Comparison of ENCODE assay signal across 20 cellular contexts in genomic region chr13:108223850-108224503, GRCh38. TPM values are rescaled to one million over a fixed set of nuclear protein-coding genes. Genes with fewer than 3 reads are reported as not detected.
A peak's percentile ranks its signal among the peaks of the same experiment; 100 is the strongest.
DNase-seq lines count a peak whose midpoint lies in the region; ATAC-seq and TF ChIP-seq lines count a peak whose summit lies in the region.
"Had no signal": no experiment of that assay in that cellular context is flagged by ENCODE, and none has a peak within 500 bp of the region (broad histone marks: within the 10 kb centered on the region; RNA-seq: fewer than 3 reads in every experiment).

No MANE protein-coding gene starts in this region.

- peak overlapping the region; percentile 20 for H3K27ac ChIP-seq in CD4-positive, CD25-positive, alpha-beta regulatory T cell (ENCODE audit: insufficient read depth, low read length, poor library complexity, severe bottlenecking)

- peak overlapping the region; percentile 31 for H3K27ac Mint-ChIP-seq in activated naive CD4-positive, alpha-beta T cell treated with anti-CD3 and anti-CD28 coated beads, Interleukin-2, amount 50 U/mL, for 24 hours
- H3K27ac Mint-ChIP-seq in CD4-positive, CD25-positive, alpha-beta regulatory T cell = peak overlapping the region in 2 of 3 donors; percentile 6 to 52
- H3K27ac Mint-ChIP-seq in T-cell (peak overlapping the region; percentile 13 to 64), mesothelial cell of epicardium (peak overlapping the region; percentile 2)
- peak overlapping the region in 4 of 10 donors; percentile 20 to 49 (median 34) for H3K27ac Mint-ChIP-seq in naive thymus-derived CD8-positive, alpha-beta T cell

- H3K4me1 Mint-ChIP-seq in activated naive CD4-positive, alpha-beta T cell treated with anti-CD3 and anti-CD28 coated beads, Interleukin-2, amount 50 U/mL, for 24 hours = peaks cover 91% of the 10 kb centered on the region
- H3K4me1 Mint-ChIP-seq in CD4-positive, CD25-positive, alpha-beta regulatory T cell = peaks cover 54 to 80% (median 73%) of the 10 kb centered on the region in 4 donors
- peaks cover 83 to 85% (median 83%) of the 10 kb centered on the region in 3 donors for H3K4me1 Mint-ChIP-seq in T-cell
- peaks cover 53% of the 10 kb centered on the region for H3K4me1 Mint-ChIP-seq in mesothelial cell of epicardium
- peaks cover 29 to 79% (median 74%) of the 10 kb centered on the region in 4 donors for H3K4me1 Mint-ChIP-seq in naive thymus-derived CD8-positive, alpha-beta T cell

- H3K4me1 ChIP-seq in CD4-positive, CD25-positive, alpha-beta regulatory T cell (ENCODE audit: control insufficient read depth, insufficient read depth, low read length, poor library complexity, severe bottlenecking) = peaks cover 52% of the 10 kb centered on the region

- no peaks in the 10 kb centered on the region for H3K36me3 Mint-ChIP-seq in activated naive CD4-positive, alpha-beta T cell treated with anti-CD3 and anti-CD28 coated beads, Interleukin-2, amount 50 U/mL, for 24 hours
- no peaks in the 10 kb centered on the region for H3K36me3 Mint-ChIP-seq in CD4-positive, CD25-positive, alpha-beta regulatory T cell
- H3K36me3 Mint-ChIP-seq in T-cell (peaks cover 3% of the 10 kb centered on the region), mesothelial cell of epicardium (no peaks in the 10 kb centered on the region)
- peaks cover 0 to 4% (median 0%) of the 10 kb centered on the region in 3 donors for H3K36me3 Mint-ChIP-seq in naive thymus-derived CD8-positive, alpha-beta T cell

- H3K27me3 Mint-ChIP-seq in activated naive CD4-positive, alpha-beta T cell treated with anti-CD3 and anti-CD28 coated beads, Interleukin-2, amount 50 U/mL, for 24 hours = no peaks in the 10 kb centered on the region
- H3K27me3 Mint-ChIP-seq in CD4-positive, CD25-positive, alpha-beta regulatory T cell = peaks cover 1% of the 10 kb centered on the region
- H3K27me3 Mint-ChIP-seq in T-cell (no peaks in the 10 kb centered on the region), mesothelial cell of epicardium (ENCODE audit: low read depth) (no peaks in the 10 kb centered on the region)
- no peaks in the 10 kb centered on the region for H3K27me3 Mint-ChIP-seq in naive thymus-derived CD8-positive, alpha-beta T cell

- no peaks in the 10 kb centered on the region for H3K27me3 ChIP-seq in CD4-positive, CD25-positive, alpha-beta regulatory T cell (ENCODE audit: control insufficient read depth, insufficient read depth, low read length)
- H3K27me3 ChIP-seq: MG63 had no signal

- no peaks in the 10 kb centered on the region for H3K9me3 Mint-ChIP-seq in activated naive CD4-positive, alpha-beta T cell treated with anti-CD3 and anti-CD28 coated beads, Interleukin-2, amount 50 U/mL, for 24 hours
- no peaks in the 10 kb centered on the region for H3K9me3 Mint-ChIP-seq in CD4-positive, CD25-positive, alpha-beta regulatory T cell
- no peaks in the 10 kb centered on the region for H3K9me3 Mint-ChIP-seq in T-cell
- H3K9me3 Mint-ChIP-seq in mesothelial cell of epicardium = no peaks in the 10 kb centered on the region
- H3K9me3 Mint-ChIP-seq in naive thymus-derived CD8-positive, alpha-beta T cell = no peaks in the 10 kb centered on the region

- H3K4me3 Mint-ChIP-seq in activated naive CD4-positive, alpha-beta T cell treated with anti-CD3 and anti-CD28 coated beads, Interleukin-2, amount 50 U/mL, for 24 hours = no peak overlapping the region
- H3K4me3 Mint-ChIP-seq in CD4-positive, CD25-positive, alpha-beta regulatory T cell = peak overlapping the region in 1 of 4 donors; percentile 1
- H3K4me3 Mint-ChIP-seq in T-cell (peak overlapping the region in 1 of 3 donors; percentile 23), mesothelial cell of epicardium (no peak overlapping the region)
- H3K4me3 Mint-ChIP-seq in naive thymus-derived CD8-positive, alpha-beta T cell = peak overlapping the region in 2 of 10 donors; percentile 3 to 18

- POLR2A ChIA-PET in T-cell (lab: Charles Lee) = interaction anchor here in 1 of 2 donors (0.7 kb wide), 1 partner anchor 9 kb away, joined by 3 read pairs; no protein-coding TSS in a partner anchor
- POLR2A ChIA-PET in naive thymus-derived CD8-positive, alpha-beta T cell (lab: Charles Lee) = interaction anchor here (0.6 to 1.5 kb wide), 2 partner anchors 8 to 18 kb away, joined by 3 to 6 read pairs; no protein-coding TSS in a partner anchor

- CTCF ChIA-PET in T-cell (lab: Charles Lee) = interaction anchor here in 1 of 2 donors (0.6 to 1.1 kb wide), 3 partner anchors 8 to 282 kb away, joined by 3 to 5 read pairs (median 3); no protein-coding TSS in a partner anchor

- ATAC-seq in CD4-positive, CD25-positive, alpha-beta regulatory T cell (ENCODE audit: low read depth in 2 of 2) = no peak
- ATAC-seq in T-cell (replicated peaks in 1 of 4) = no peak
- no peak for ATAC-seq in HG02885 (IDR thresholded peaks at IDR 0.05; ENCODE audit: poor library complexity, unreplicated experiment)
- ATAC-seq in naive thymus-derived CD8-positive, alpha-beta T cell = no peak

- no peak for DNase-seq in activated naive CD4-positive, alpha-beta T cell treated with anti-CD3 and anti-CD28 coated beads, Interleukin-2, amount 50 U/mL, for 16 hours
- no peak for DNase-seq in CD4-positive, CD25-positive, alpha-beta regulatory T cell
- DNase-seq in T-cell (no peak), mesothelial cell of epicardium (ENCODE audit: low spot score in 2 of 2, unreplicated experiment in 2 of 2) (no peak), NOMO-1 (lab: John Stamatoyannopoulos, UW; ENCODE audit: unreplicated experiment in 2 of 2) (no peak)
- no peak for DNase-seq in naive thymus-derived CD8-positive, alpha-beta T cell
- DNase-seq: 8988T, C1 segment of cervical spinal cord, EL, GF-D8, Kasumi-1, MG63, NCI-H1417, NCI-H1694 treated with DMSO at 0.1 percent for 48 hours, NCI-H2081 treated with DMSO at 0.1 percent for 48 hours, NCI-H446, NCI-H526, OCI-M1 had no signal

- TF ChIP-seq CTCF in mesothelial cell of epicardium (IDR thresholded peaks at IDR 0.05; ENCODE audit: unreplicated experiment) = no peak

- peak overlapping the region; percentile 21 for H3K4me3 ChIP-seq in CD4-positive, CD25-positive, alpha-beta regulatory T cell (ENCODE audit: low read depth, low read length)
- H3K4me3 ChIP-seq: MG63 had no signal

- H3K36me3 ChIP-seq in CD4-positive, CD25-positive, alpha-beta regulatory T cell (ENCODE audit: control insufficient read depth, insufficient read depth, low read length) = peaks cover under 1% of the 10 kb centered on the region
- H3K36me3 ChIP-seq: MG63 had no signal

- no peaks in the 10 kb centered on the region for H3K9me3 ChIP-seq in CD4-positive, CD25-positive, alpha-beta regulatory T cell (ENCODE audit: control insufficient read depth in 2 of 2, low read length in 2 of 2)
- H3K9me3 ChIP-seq: MG63 had no signal

RNA-seq across cellular contexts. Expression of gene ABHD13, which starts 5.8 kb away (rescaled TPM):
- 17.0 TPM for total RNA-seq in CD4-positive, CD25-positive, alpha-beta regulatory T cell
- polyA plus RNA-seq in CD4-positive, CD25-positive, alpha-beta regulatory T cell = 10 to 100 TPM; 10.3 to 14.7 (median 13.4) TPM
- total RNA-seq in T-cell (10 to 100 TPM; 12.3 to 15.8 (median 13.8) TPM), mesothelial cell of epicardium (10.0 to 10.9 TPM (median 10.3 TPM) in 3 replicates)
- 10 to 100 TPM; 13.8 to 15.9 TPM for total RNA-seq in naive thymus-derived CD8-positive, alpha-beta T cell
- polyA plus RNA-seq in naive thymus-derived CD8-positive, alpha-beta T cell = 1 to 10 TPM; 4.8 to 6.8 (median 6.2) TPM

RNA-seq across cellular contexts. Expression of gene LIG4, which starts 8.6 kb away (rescaled TPM):
- 6.3 TPM for total RNA-seq in CD4-positive, CD25-positive, alpha-beta regulatory T cell
- 1 to 10 TPM; 3.5 to 8.6 (median 4.2) TPM for polyA plus RNA-seq in CD4-positive, CD25-positive, alpha-beta regulatory T cell
- total RNA-seq in T-cell (1 to 10 TPM; 5.0 to 9.6 (median 8.6) TPM), mesothelial cell of epicardium (7.0 to 7.2 TPM (median 7.2 TPM) in 3 replicates)
- total RNA-seq in naive thymus-derived CD8-positive, alpha-beta T cell = 10 to 100 TPM; 12.4 to 13.3 TPM
- 1 to 10 TPM; 4.9 to 10.0 (median 5.8) TPM for polyA plus RNA-seq in naive thymus-derived CD8-positive, alpha-beta T cell

RNA-seq across cellular contexts. Expression of gene TNFSF13B, which starts 45.5 kb away (rescaled TPM):
- 5.4 TPM for total RNA-seq in CD4-positive, CD25-positive, alpha-beta regulatory T cell
- polyA plus RNA-seq in CD4-positive, CD25-positive, alpha-beta regulatory T cell = 10 to 100 TPM; 19.9 to 39.8 (median 21.8) TPM
- 10 to 100 TPM in 1 of 5 donors, 1 to 10 TPM in 4; 1.8 to 18.3 (median 4.2) TPM for total RNA-seq in T-cell
- total RNA-seq in mesothelial cell of epicardium = 1.1 to 2.1 TPM (median 1.6 TPM) in 3 replicates
- 1 to 10 TPM; 3.4 to 4.4 TPM for total RNA-seq in naive thymus-derived CD8-positive, alpha-beta T cell
- polyA plus RNA-seq in naive thymus-derived CD8-positive, alpha-beta T cell = 1 to 10 TPM; 2.8 to 5.6 (median 3.0) TPM
